8 cellular contexts compared by ENCODE assay signal in genomic region chr3:81242871-81243270, GRCh38.
DNase-seq lines count a peak whose midpoint lies in the region; ATAC-seq, FAIRE-seq and TF ChIP-seq lines count a peak whose summit lies in the region.

No MANE protein-coding gene starts in this region.

- no peak for TF ChIP-seq EP300 in neural cell (conservative IDR thresholded peaks at IDR 0.05; ENCODE audit: poor library complexity, severe bottlenecking)

- H3K27ac ChIP-seq in WERI-Rb-1: no peak overlapping the region
- H3K27ac ChIP-seq in neural cell (ENCODE audit: low read length): no peak overlapping the region
- no peak overlapping the region for H3K27ac ChIP-seq in gastrocnemius medialis

- ATAC-seq in GM21367 (IDR thresholded peaks at IDR 0.05; ENCODE audit: unreplicated experiment) (no peak), gastrocnemius medialis (no peak)

- no peak overlapping the region for H2AFZ ChIP-seq in neural cell (ENCODE audit: low read depth, low read length)

- H3K9ac ChIP-seq in neural cell (ENCODE audit: low read length): no peak overlapping the region

- peak; percentile 58 for FAIRE-seq in GM18507 (lab: Jason Lieb, UNC)

- TF ChIP-seq CTCF in WERI-Rb-1 (IDR thresholded peaks at IDR 0.05; ENCODE audit: low read depth, low read length) (0 out of 2 replicates have a peak, but pooled peaks have one; percentile 22), neural cell (IDR thresholded peaks at IDR 0.05; ENCODE audit: poor library complexity, severe bottlenecking) (peak; percentile 45), lower leg skin (IDR thresholded peaks at IDR 0.05) (no peak), gastrocnemius medialis (IDR thresholded peaks at IDR 0.05 in 4 of 5, conservative IDR thresholded peaks at IDR 0.05 in 1 of 5) (no peak)

- intact Hi-C loops in lower leg skin (cut with DNase I; ENCODE audit: low total_unique reads) (no loop called here), gastrocnemius medialis (cut with DNase I; ENCODE audit: low total_unique reads) (no loop called here)

- H3K4me1 ChIP-seq in gastrocnemius medialis: no peaks in the 10 kb centered on the region

- DNase-seq in GM18507 (ENCODE audit: extremely low spot score, insufficient read length, low read depth) (no peak), HT-29 (ENCODE audit: low spot score) (peak; percentile 36), WERI-Rb-1 (no peak), lower leg skin (ENCODE audit: low spot score in 2 of 2) (no peak), AG08396 (ENCODE audit: low spot score) (no peak), gastrocnemius medialis (no peak)

- H3K27me3 ChIP-seq in WERI-Rb-1 (ENCODE audit: insufficient read depth, low read depth, severe bottlenecking): no peaks in the 10 kb centered on the region
- H3K27me3 ChIP-seq in neural cell (ENCODE audit: insufficient read depth, low read depth, low read length): no peaks in the 10 kb centered on the region
- H3K27me3 ChIP-seq in gastrocnemius medialis: no peaks in the 10 kb centered on the region

- TF ChIP-seq POLR2A in lower leg skin (IDR thresholded peaks at IDR 0.05): no peak
- no peak for TF ChIP-seq POLR2A in gastrocnemius medialis (IDR thresholded peaks at IDR 0.05)

- 6 to 12% methylated on average over 1 of the region's 1 CpG for WGBS in lower leg skin, 2 donors

- H3K9me3 ChIP-seq in WERI-Rb-1 (ENCODE audit: severe bottlenecking) (no peaks in the 10 kb centered on the region), neural cell (ENCODE audit: low read length) (no peaks in the 10 kb centered on the region), gastrocnemius medialis (no peaks in the 10 kb centered on the region)

- in situ Hi-C loops in gastrocnemius medialis (cut with MboI; ENCODE audit: low sequenced_read_pairs in 4 of 4): no loop called here

- no peaks in the 10 kb centered on the region for H3K79me2 ChIP-seq in neural cell (replicated peaks; ENCODE audit: insufficient read depth, low read length)

- H3K36me3 ChIP-seq in WERI-Rb-1: no peaks in the 10 kb centered on the region
- H3K36me3 ChIP-seq in neural cell (ENCODE audit: insufficient read depth, low read length): no peaks in the 10 kb centered on the region
- H3K36me3 ChIP-seq in gastrocnemius medialis: no peaks in the 10 kb centered on the region

- no peaks in the 10 kb centered on the region for H3K9me2 ChIP-seq in neural cell (ENCODE audit: insufficient read depth, low read length)

- H3F3A ChIP-seq in neural cell (ENCODE audit: insufficient read depth, low read length, poor library complexity, severe bottlenecking): no peaks in the 10 kb centered on the region

- no peaks in the 10 kb centered on the region for H4K20me1 ChIP-seq in neural cell (ENCODE audit: insufficient read depth)

- H3K4me3 ChIP-seq in WERI-Rb-1 (ENCODE audit: low read depth, low read length) (no peak overlapping the region), neural cell (ENCODE audit: low read length) (no peak overlapping the region), lower leg skin (ENCODE audit: low read depth, poor library complexity, severe bottlenecking) (no peak overlapping the region), gastrocnemius medialis (no peak overlapping the region)

- no peak overlapping the region for H3K4me2 ChIP-seq in neural cell (ENCODE audit: low read length)

- TF ChIP-seq RAD21 in neural cell (conservative IDR thresholded peaks at IDR 0.05): peak; percentile 22

TF ChIP-seq in neural cell, 6 proteins besides CTCF, POLR2A, EP300 and RAD21:
- TF ChIP-seq SMC3 (conservative IDR thresholded peaks at IDR 0.05; ENCODE audit: poor library complexity): no peak
- no peak for TF ChIP-seq MXI1 (conservative IDR thresholded peaks at IDR 0.05; ENCODE audit: poor library complexity, severe bottlenecking)
- TF ChIP-seq TAF1 (IDR thresholded peaks at IDR 0.05; ENCODE audit: low read depth): no peak
- no peak for TF ChIP-seq EZH2 (IDR thresholded peaks at IDR 0.05; ENCODE audit: borderline replicate concordance, insufficient read depth, low read length, poor library complexity, severe bottlenecking)
- TF ChIP-seq REST (IDR thresholded peaks at IDR 0.05; ENCODE audit: borderline replicate concordance): no peak
- no peak for TF ChIP-seq POLR2AphosphoS5 (IDR thresholded peaks at IDR 0.05)
TF ChIP-seq in neural cell: peak in this region for 0.

Comparison
In these comparisons a context has a peak if more than half of its experiments do, and no peak if none do; other contexts are left out.
1. CTCF ChIP-seq: peak in WERI-Rb-1 (single experiment) and neural cell (single experiment); none in lower leg skin (0 of 3) and gastrocnemius medialis (0 of 5).